Comparison of ENCODE assay signal across 8 cellular contexts in the genomic region with DNA sequence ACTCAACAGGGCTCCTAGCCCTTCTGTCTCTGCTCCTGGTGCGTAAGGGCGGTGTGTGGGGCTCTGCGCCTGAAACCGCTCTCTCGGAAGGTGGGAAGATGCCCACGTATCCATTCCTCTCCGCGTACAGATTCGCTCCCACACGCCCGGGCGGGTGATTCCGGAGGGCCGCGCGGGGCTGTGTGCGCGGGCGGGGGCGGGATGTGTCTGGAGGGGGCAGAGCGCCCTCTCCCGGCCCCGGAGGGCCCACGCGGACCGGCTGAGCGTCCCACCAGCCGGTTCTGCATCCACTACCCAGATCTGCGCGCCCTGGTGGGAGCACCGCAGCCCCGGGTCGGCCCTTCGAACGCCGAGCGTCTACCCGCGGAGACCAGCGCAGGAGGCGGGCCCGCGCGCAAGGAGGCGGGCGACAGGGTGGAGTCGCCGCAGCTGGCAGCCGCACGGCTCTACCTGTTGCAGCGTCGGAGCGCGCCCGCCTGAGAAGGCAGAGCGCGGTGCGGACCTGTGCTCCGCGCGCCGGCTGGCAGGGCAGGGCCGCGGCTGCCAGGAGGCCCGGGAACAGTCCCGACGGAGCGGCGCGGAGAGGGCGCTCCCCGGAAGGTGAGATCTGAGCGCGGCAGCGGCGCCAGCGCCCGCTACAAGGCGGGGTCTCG. TPM values are rescaled to one million over a fixed set of nuclear protein-coding genes. Genes with fewer than 3 reads are reported as not detected.
DNase-seq lines count a peak whose midpoint lies in the region; ATAC-seq, FAIRE-seq and TF ChIP-seq lines count a peak whose summit lies in the region.

No MANE protein-coding gene starts in this region.

- DNase-seq in ACHN (peak; percentile 1), GM18507 (ENCODE audit: extremely low spot score, insufficient read length, low read depth) (peak; percentile 28), NCI-H510A treated with DMSO at 0.1 percent for 48 hours (lab: John Stamatoyannopoulos, UW) (peak; percentile 54), thyroid gland (peak; percentile 76 to 79)

- H3K27ac ChIP-seq in gastroesophageal sphincter, result no peak overlapping the region
- H3K27ac ChIP-seq in neutrophil, result no peak overlapping the region
- peak overlapping the region in 2 of 3 donors; percentile 13 to 26 for H3K27ac ChIP-seq in thyroid gland

- peaks cover 64% of the 10 kb centered on the region for H3K27me3 Mint-ChIP-seq in activated T-helper 17 cell treated with anti-CD3 and anti-CD28 coated beads, Interleukin-2, amount 50 U/mL, for 72 hours

- H3K4me3 ChIP-seq in gastroesophageal sphincter (peak overlapping the region; percentile 15 to 52), neutrophil (ENCODE audit: low read depth in 1 of 2, low read length in 1 of 2) (peak overlapping the region; percentile 7 to 46), thyroid gland (replicated peaks in 1 of 3) (peak overlapping the region; percentile 13 to 41 (median 39))

- 0% methylated on average over 5 of the region's 80 CpGs; no CpG with 5 or more reads in 1 of the 2 donors for WGBS in gastroesophageal sphincter (ENCODE audit: low coverage in 1 of 2), 2 donors
- WGBS in thyroid gland, 2 donors, result 1 to 6% methylated on average over 19 to 30 of the region's 80 CpGs

- intact Hi-C loops in thyroid gland (cut with DNase I), result loop anchor here (10.0 kb wide), 1 partner anchor 86 kb away; no protein-coding TSS in a partner anchor

- peaks cover 5% of the 10 kb centered on the region for H3K36me3 Mint-ChIP-seq in activated T-helper 17 cell treated with anti-CD3 and anti-CD28 coated beads, Interleukin-2, amount 50 U/mL, for 72 hours (ENCODE audit: low read depth)

- no peaks in the 10 kb centered on the region for H3K9me3 Mint-ChIP-seq in activated T-helper 17 cell treated with anti-CD3 and anti-CD28 coated beads, Interleukin-2, amount 50 U/mL, for 72 hours

- H3K36me3 ChIP-seq in gastroesophageal sphincter, result no peaks in the 10 kb centered on the region
- no peaks in the 10 kb centered on the region for H3K36me3 ChIP-seq in neutrophil
- H3K36me3 ChIP-seq in thyroid gland, result no peaks in the 10 kb centered on the region

- no peak for TF ChIP-seq EP300 in gastroesophageal sphincter (IDR thresholded peaks at IDR 0.05)

- in situ Hi-C loops in ACHN (cut with HindIII; ENCODE audit: low pct_ligation_motif_present, low pct_unique_long_range_greater_than_20kb, low sequenced_read_pairs), result no loop called here

- no peak for TF ChIP-seq POLR2A in gastroesophageal sphincter (IDR thresholded peaks at IDR 0.05)
- peak in 1 of 2 donors; percentile 85 for TF ChIP-seq POLR2A in thyroid gland (IDR thresholded peaks at IDR 0.05)

- H3K27me3 ChIP-seq in gastroesophageal sphincter, result peaks cover 85% of the 10 kb centered on the region
- H3K27me3 ChIP-seq in neutrophil, result peaks cover 100% of the 10 kb centered on the region
- H3K27me3 ChIP-seq in thyroid gland, result no peaks in the 10 kb centered on the region

- TF ChIP-seq CTCF in gastroesophageal sphincter (IDR thresholded peaks at IDR 0.05), result peak in 1 of 4 experiments; percentile 46
- TF ChIP-seq CTCF in neutrophil (IDR thresholded peaks at IDR 0.05), result no peak
- peak in 5 of 6 experiments; percentile 28 to 69 (median 57) for TF ChIP-seq CTCF in thyroid gland (IDR thresholded peaks at IDR 0.05)

- H3K4me1 ChIP-seq in gastroesophageal sphincter (peaks cover 0 to 32% (median 23%) of the 10 kb centered on the region in 3 donors), neutrophil (ENCODE audit: control insufficient read depth in 1 of 2, insufficient read depth in 1 of 2, low read depth in 1 of 2, low read length in 1 of 2) (peaks cover 17 to 28% of the 10 kb centered on the region in 2 experiments), thyroid gland (peaks cover 7 to 29% of the 10 kb centered on the region in 2 donors)

- H3K9me3 ChIP-seq in gastroesophageal sphincter (no peaks in the 10 kb centered on the region), neutrophil (no peaks in the 10 kb centered on the region), thyroid gland (no peaks in the 10 kb centered on the region)

- H3K27ac Mint-ChIP-seq in activated T-helper 17 cell treated with anti-CD3 and anti-CD28 coated beads, Interleukin-2, amount 50 U/mL, for 72 hours, result no peak overlapping the region

- FAIRE-seq in GM18507 (lab: Jason Lieb, UNC), result no peak

- ATAC-seq in HG03064 (IDR thresholded peaks at IDR 0.05; ENCODE audit: low read depth, unreplicated experiment), result peak; percentile 56
- peak; percentile 79 for ATAC-seq in activated T-helper 17 cell treated with anti-CD3 and anti-CD28 coated beads, Interleukin-2, amount 50 U/mL, for 72 hours (replicated peaks)
- peak; percentile 65 for ATAC-seq in gastroesophageal sphincter

- H3K4me1 Mint-ChIP-seq in activated T-helper 17 cell treated with anti-CD3 and anti-CD28 coated beads, Interleukin-2, amount 50 U/mL, for 72 hours, result peaks cover 15% of the 10 kb centered on the region

- peak overlapping the region; percentile 74 for H3K4me3 Mint-ChIP-seq in activated T-helper 17 cell treated with anti-CD3 and anti-CD28 coated beads, Interleukin-2, amount 50 U/mL, for 72 hours

RNA-seq across cellular contexts. Expression of gene KCNK13, which starts 1.4 kb away (rescaled TPM):
- total RNA-seq in activated T-helper 17 cell treated with anti-CD3 and anti-CD28 coated beads, Interleukin-2, amount 50 U/mL, for 72 hours, result under 1 TPM; 0.11 to 0.30 TPM
- total RNA-seq in gastroesophageal sphincter (under 1 TPM in 3 of 4 donors, not detected in 1; 0.10 to 0.81 (median 0.19) TPM), thyroid gland (1 to 10 TPM; 4.0 to 7.2 (median 4.9) TPM)

Comparison
In these comparisons a context has a peak if more than half of its experiments do, and no peak if none do; other contexts are left out.
1. DNase-seq: peak in every context shown above with its lines; median percentile 78 in thyroid gland; 54 in NCI-H510A treated with DMSO at 0.1 percent for 48 hours; 28 in GM18507; 1 in ACHN.
2. H3K27ac ChIP-seq: peak in thyroid gland (2 of 3); none in gastroesophageal sphincter (0 of 4) and neutrophil (single experiment).
3. Peak in every context shown above with its lines, with median percentiles within 50 percentile points of each other: ATAC-seq and H3K4me3 ChIP-seq.